8 cellular contexts compared by ENCODE assay signal in genomic region chr6:105424177-105424783, GRCh38. TPM values are rescaled to one million over a fixed set of nuclear protein-coding genes. Genes with fewer than 3 reads are reported as not detected.
A peak's percentile ranks its signal among the peaks of the same experiment; 100 is the strongest.
DNase-seq lines count a peak whose midpoint lies in the region; ATAC-seq and TF ChIP-seq lines count a peak whose summit lies in the region.

No MANE protein-coding gene starts in this region.

- H3K36me3 ChIP-seq in DOHH2 (ENCODE audit: control insufficient read depth, low read length) (no peaks in the 10 kb centered on the region), mesendoderm (ENCODE audit: control insufficient read depth, insufficient read depth, low read length) (no peaks in the 10 kb centered on the region)

- H2BK5ac ChIP-seq in mesendoderm (ENCODE audit: low read length): no peak overlapping the region

- no peak overlapping the region for H3K23ac ChIP-seq in mesendoderm (ENCODE audit: low read length)

- H3K56ac ChIP-seq in mesendoderm (ENCODE audit: low read length): no peak overlapping the region

- no peaks in the 10 kb centered on the region for H3K9me2 ChIP-seq in DOHH2 (replicated peaks; ENCODE audit: control insufficient read depth, low read length)

- no peak overlapping the region for H4K8ac ChIP-seq in mesendoderm (ENCODE audit: low read depth, low read length)

- H2BK15ac ChIP-seq in mesendoderm (replicated peaks; ENCODE audit: low read depth): no peak overlapping the region

- no peak overlapping the region for H4K5ac ChIP-seq in mesendoderm (ENCODE audit: low read length)

- no peaks in the 10 kb centered on the region for H3K9me3 ChIP-seq in DOHH2 (ENCODE audit: control insufficient read depth, insufficient read depth, low read length)

- H3K4me1 ChIP-seq in DOHH2 (ENCODE audit: control insufficient read depth, low read length) (no peaks in the 10 kb centered on the region), mesendoderm (ENCODE audit: control insufficient read depth, low read depth, low read length) (peaks cover 6% of the 10 kb centered on the region)

- H3K79me2 ChIP-seq in DOHH2 (ENCODE audit: control insufficient read depth, low read length): no peaks in the 10 kb centered on the region
- no peaks in the 10 kb centered on the region for H3K79me2 ChIP-seq in mesendoderm (ENCODE audit: control insufficient read depth, insufficient read depth, low read length)

- H3K27ac ChIP-seq in DOHH2 (ENCODE audit: low read depth, low read length): no peak overlapping the region
- no peak overlapping the region for H3K27ac ChIP-seq in mesendoderm (ENCODE audit: low read depth, low read length)

- no peaks in the 10 kb centered on the region for H3K79me1 ChIP-seq in mesendoderm (ENCODE audit: low read length)

- H3K4ac ChIP-seq in mesendoderm (ENCODE audit: low read depth, low read length): no peak overlapping the region

- H3K4me2 ChIP-seq in DOHH2 (ENCODE audit: low read length) (no peak overlapping the region), mesendoderm (ENCODE audit: low read length) (no peak overlapping the region)

- no peak overlapping the region for H2BK120ac ChIP-seq in mesendoderm (ENCODE audit: low read depth, low read length)

- no CpG with 5 or more reads among the region's 7 CpGs for WGBS in mesendoderm (ENCODE audit: extremely low coverage, insufficient coverage, low lambda C conversion rate)

- no peaks in the 10 kb centered on the region for H4K20me1 ChIP-seq in DOHH2 (ENCODE audit: control insufficient read depth, insufficient read depth, low read depth, low read length)

- H2AK5ac ChIP-seq in mesendoderm (ENCODE audit: low read length): no peak overlapping the region

- peak; percentile 41 to 63 for ATAC-seq in activated CD4-positive, CD25-positive, alpha-beta regulatory T cell treated with anti-CD3 and anti-CD28 coated beads, Interleukin-2, amount 50 U/mL, for 24 hours

- TF ChIP-seq CTCF in DOHH2 (IDR thresholded peaks at IDR 0.05; ENCODE audit: low read depth, low read length, poor library complexity, severe bottlenecking) (peak; percentile 80), choroid plexus epithelial cell (conservative IDR thresholded peaks at IDR 0.05; ENCODE audit: low read depth, low read length) (peak; percentile 79)

- H3K18ac ChIP-seq in mesendoderm (ENCODE audit: low read length): no peak overlapping the region

- H3K27me3 ChIP-seq in DOHH2 (ENCODE audit: control insufficient read depth, low read length): no peaks in the 10 kb centered on the region
- no peaks in the 10 kb centered on the region for H3K27me3 ChIP-seq in mesendoderm (ENCODE audit: insufficient read depth, low read length, poor library complexity)

- DNase-seq in HCEC 1CT (peak; percentile 41), NCI-H2227 (lab: John Stamatoyannopoulos, UW; ENCODE audit: unreplicated experiment) (peak; percentile 51), choroid plexus epithelial cell (ENCODE audit: low read depth) (peak; percentile 82), mesendoderm (peak; percentile 74), NCI-H1048 (lab: John Stamatoyannopoulos, UW) (no peak)
- DNase-seq in stimulated activated CD8-positive, alpha-beta memory T cell treated with anti-CD3 and anti-CD28 coated beads, Interleukin-7, amount 100 ng/mL, for 48 hours (ENCODE audit: extremely low read depth in 1 of 2, low read depth in 1 of 2): peak; percentile 23 to 28

- H3F3A ChIP-seq in DOHH2 (ENCODE audit: control insufficient read depth, insufficient read depth): no peaks in the 10 kb centered on the region

- H3K4me3 ChIP-seq in DOHH2 (ENCODE audit: low read length) (no peak overlapping the region), choroid plexus epithelial cell (ENCODE audit: low read depth, low read length) (no peak overlapping the region), mesendoderm (ENCODE audit: low read length) (no peak overlapping the region)

- no peak overlapping the region for H3K9ac ChIP-seq in mesendoderm (ENCODE audit: low read length)

RNA-seq across cellular contexts. Expression of gene PREP, which starts 21.4 kb away (rescaled TPM):
- polyA plus RNA-seq in mesendoderm (2013, experiment 1 of 2): 74.9 TPM
- polyA plus RNA-seq in mesendoderm (2013, experiment 2 of 2): 72.8 TPM
